15 cellular contexts compared by ENCODE assay signal in genomic region chr19:48659768-48660167, GRCh38. TPM values are rescaled to one million over a fixed set of nuclear protein-coding genes. Genes with fewer than 3 reads are reported as not detected.
DNase-seq lines count a peak whose midpoint lies in the region; ATAC-seq, FAIRE-seq and TF ChIP-seq lines count a peak whose summit lies in the region.
"Had no signal": no experiment of that assay in that cellular context is flagged by ENCODE, and none has a peak within 500 bp of the region (broad histone marks: within the 10 kb centered on the region; RNA-seq: fewer than 3 reads in every experiment).

No MANE protein-coding gene starts in this region.

- 60% methylated on average over 5 of the region's 5 CpGs for WGBS in HepG2 (ENCODE audit: low lambda C conversion rate)
- 30% methylated on average over 2 of the region's 5 CpGs for WGBS in right lobe of liver (ENCODE audit: insufficient coverage, low coverage, low lambda C conversion rate, missing lambda C conversion rate)

- no peak overlapping the region for H3K4me2 ChIP-seq in HepG2 (ENCODE audit: low read depth, low read length)

- DNase-seq in HepG2 (ENCODE audit: low spot score) (no peak), right lobe of liver (no peak), OCI-M1 (lab: John Stamatoyannopoulos, UW) (peak; percentile 13), fibroblast of mammary gland (ENCODE audit: low read depth) (peak; percentile 20), putamen (ENCODE audit: low spot score) (no peak)
- DNase-seq: activated CD8-positive, alpha-beta T cell treated with anti-CD3 and anti-CD28 coated beads, Interleukin-2, amount 10 ng/mL, durations not matched to agents 7 days and 5 days; activated naive CD4-positive, alpha-beta T cell treated with anti-CD3 and anti-CD28 coated beads, Interleukin-2, amount 50 U/mL, for 16 hours; NCI-H187 treated with DMSO at 0.1 percent for 48 hours had no signal

- no peaks in the 10 kb centered on the region for H3K4me1 ChIP-seq in HepG2 (ENCODE audit: insufficient read depth, low read length)
- H3K4me1 ChIP-seq in right lobe of liver: no peaks in the 10 kb centered on the region
- H3K4me1 ChIP-seq: foreskin keratinocyte had no signal

- no peaks in the 10 kb centered on the region for H3K9me3 ChIP-seq in HepG2 (ENCODE audit: low read length)
- H3K9me3 ChIP-seq in right lobe of liver: no peaks in the 10 kb centered on the region

- no peak for FAIRE-seq in HepG2 (lab: Jason Lieb, UNC)

- H3K27ac ChIP-seq in HepG2 (ENCODE audit: extremely low read length, insufficient read depth, low read length) (no peak overlapping the region), right lobe of liver (no peak overlapping the region)
- H3K27ac ChIP-seq: coronary artery, foreskin keratinocyte had no signal

- no peak overlapping the region for H3K4me3 ChIP-seq in HepG2 (replicated peaks in 1 of 3; ENCODE audit: insufficient read depth in 1 of 3, low read depth in 2 of 3, low read length in 3 of 3)
- H3K4me3 ChIP-seq in right lobe of liver: no peak overlapping the region
- H3K4me3 ChIP-seq in fibroblast of mammary gland (ENCODE audit: control insufficient read depth, low read depth, low read length): no peak overlapping the region
- H3K4me3 ChIP-seq: coronary artery had no signal

- in situ Hi-C loops in HepG2 (cut with HindIII; ENCODE audit: extremely low pct_ligation_motif_present, low pct_unique_long_range_greater_than_20kb): no loop called here

- intact Hi-C loops in HepG2 (cut with micrococcal nuclease; ENCODE audit: unreplicated experiment): no loop called here
- intact Hi-C loops in right lobe of liver (cut with DNase I): no loop called here

- BruUV-seq in HepG2 (replicated peaks; lab: Mats Ljungman, UMichigan): no TSS peak

- TF ChIP-seq EP300 in HepG2 (IDR thresholded peaks at IDR 0.05; ENCODE audit: low read depth in 2 of 2, low read length in 2 of 2): no peak
- no peak for TF ChIP-seq EP300 in HepG2 (CRISPR knock-in tag; IDR thresholded peaks at IDR 0.05; ENCODE audit: borderline replicate concordance)

- TF ChIP-seq RAD21 in HepG2 (CRISPR knock-in tag; IDR thresholded peaks at IDR 0.05): no peak

- no peak for TF ChIP-seq POLR2A in HepG2 (IDR thresholded peaks at IDR 0.05; ENCODE audit: insufficient read depth in 1 of 2, low read depth in 2 of 2, low read length in 2 of 2)
- TF ChIP-seq POLR2A in right lobe of liver (IDR thresholded peaks at IDR 0.05): no peak

- H2AFZ ChIP-seq in HepG2 (ENCODE audit: low read length): no peak overlapping the region

- peaks cover 1 to 3% of the 10 kb centered on the region in 2 experiments; a peak in 2 of 5 replicates for H3K27me3 ChIP-seq in HepG2 (ENCODE audit: control insufficient read depth in 1 of 2, insufficient read depth in 2 of 2, low read length in 2 of 2)
- no peaks in the 10 kb centered on the region for H3K27me3 ChIP-seq in right lobe of liver
- H3K27me3 ChIP-seq: foreskin keratinocyte had no signal

- ATAC-seq in HepG2 (no peak), right lobe of liver (no peak), GM18519 (IDR thresholded peaks at IDR 0.05; ENCODE audit: low FRiP score, unreplicated experiment) (no peak), HG03342 (IDR thresholded peaks at IDR 0.05; ENCODE audit: unreplicated experiment) (no peak), GM19455 (IDR thresholded peaks at IDR 0.05; ENCODE audit: unreplicated experiment) (no peak)
- ATAC-seq: activated CD8-positive, alpha-beta T cell treated with anti-CD3 and anti-CD28 coated beads, Interleukin-2, amount 10 ng/mL, durations not matched to agents 7 days and 5 days; foreskin keratinocyte had no signal

- H3K36me3 ChIP-seq in HepG2 (replicated peaks in 1 of 2; ENCODE audit: control insufficient read depth in 1 of 2, insufficient read depth in 2 of 2, low read length in 2 of 2) (no peaks in the 10 kb centered on the region), right lobe of liver (no peaks in the 10 kb centered on the region)

- H4K20me1 ChIP-seq in HepG2 (ENCODE audit: insufficient read depth, low read length): no peaks in the 10 kb centered on the region

- H3K9ac ChIP-seq in HepG2 (ENCODE audit: insufficient read depth, low read depth, low read length): no peak overlapping the region

- POLR2A ChIA-PET in HepG2 (lab: Yijun Ruan, JAX): no interaction called here

- TF ChIP-seq CTCF in HepG2 (CRISPR knock-in tag; IDR thresholded peaks at IDR 0.05) (no peak), right lobe of liver (IDR thresholded peaks at IDR 0.05) (no peak), fibroblast of mammary gland (conservative IDR thresholded peaks at IDR 0.05; ENCODE audit: control insufficient read depth, insufficient read depth, low read depth, low read length) (no peak)

- no peaks in the 10 kb centered on the region for H3K79me2 ChIP-seq in HepG2 (ENCODE audit: insufficient read depth, low read length)

- CTCF ChIA-PET in HepG2 (lab: Yijun Ruan, JAX; ENCODE audit: low intra/inter-chr PET ratio, low total read pairs): no interaction called here

RNA-seq across cellular contexts. Expression of gene NTN5, which starts 13.0 kb away (rescaled TPM):
- total RNA-seq in HepG2 (2016; rRNA removed; fragmentation: Illumina TruSeq; extraction: Trizol): not detected in 2 replicates
- not detected in 2 replicates for total RNA-seq in HepG2 (2016; cell fraction: cytosol; rRNA removed; fragmentation: Illumina TruSeq; extraction: Trizol; ENCODE audit: low read depth)
- total RNA-seq in HepG2 (2016; cell fraction: insoluble cytoplasmic fraction; rRNA removed; fragmentation: Illumina TruSeq; extraction: Trizol): not detected in 2 replicates
- total RNA-seq in HepG2 (2016; cell fraction: membrane; rRNA removed; fragmentation: Illumina TruSeq; extraction: Trizol): not detected in 2 replicates
- not detected in 2 replicates for total RNA-seq in HepG2 (2016; cell fraction: nucleus; rRNA removed; fragmentation: Illumina TruSeq; extraction: Trizol)
- polyA plus RNA-seq in HepG2 (2011; rRNA removed): 0.03 and 0.05 TPM in 2 replicates
- polyA plus RNA-seq in HepG2 (2011; cell fraction: cytosol; rRNA removed): not detected in 2 replicates
- 0.27 and 0.42 TPM in 2 replicates for polyA plus RNA-seq in HepG2 (2011; cell fraction: nucleus; rRNA removed)
- polyA plus RNA-seq in HepG2 (2012): 0.12 TPM in 1 of 2 replicates, not detected in the other
- not detected in 2 replicates for polyA plus RNA-seq in HepG2 (2016; cell fraction: cytosol; fragmentation: Illumina TruSeq; extraction: Trizol; ENCODE audit: low read depth)
- not detected in 2 replicates for polyA plus RNA-seq in HepG2 (2016; cell fraction: insoluble cytoplasmic fraction; fragmentation: Illumina TruSeq; extraction: Trizol; ENCODE audit: low read depth)
- polyA plus RNA-seq in HepG2 (2016; cell fraction: membrane; fragmentation: Illumina TruSeq; extraction: Trizol; ENCODE audit: low read depth): not detected in 2 replicates
- polyA plus RNA-seq in HepG2 (2016; cell fraction: nucleus; fragmentation: Illumina TruSeq; extraction: Trizol; ENCODE audit: insufficient read depth, low read depth): not detected in 2 replicates
- polyA minus RNA-seq in HepG2 (2011; rRNA and poly(A)+ RNA removed; ENCODE audit: low replicate concordance): not detected in 2 replicates
- not detected in 2 replicates for polyA minus RNA-seq in HepG2 (2011; cell fraction: cytosol; rRNA and poly(A)+ RNA removed)
- not detected in 2 replicates for polyA minus RNA-seq in HepG2 (2011; cell fraction: nucleus; rRNA and poly(A)+ RNA removed)
- total RNA-seq in right lobe of liver: under 1 TPM in 2 of 6 experiments, not detected in 4; 0.11 to 0.32 TPM
- total RNA-seq: foreskin keratinocyte, kidney epithelial cell had no signal
- polyA plus RNA-seq: foreskin keratinocyte had no signal

RNA-seq across cellular contexts. Expression of gene CA11, which starts 13.8 kb away (rescaled TPM):
- total RNA-seq in HepG2 (2016; rRNA removed; fragmentation: Illumina TruSeq; extraction: Trizol) (0.24 and 0.58 TPM in 2 replicates), right lobe of liver (1 to 10 TPM in 2 of 6 experiments, under 1 TPM in 4; 0.25 to 2.0 (median 0.54) TPM)
- total RNA-seq in HepG2 (2016; cell fraction: cytosol; rRNA removed; fragmentation: Illumina TruSeq; extraction: Trizol; ENCODE audit: low read depth): 0.79 and 0.91 TPM in 2 replicates
- total RNA-seq in HepG2 (2016; cell fraction: insoluble cytoplasmic fraction; rRNA removed; fragmentation: Illumina TruSeq; extraction: Trizol): 0.48 TPM in 1 of 2 replicates, not detected in the other
- 0.38 and 0.62 TPM in 2 replicates for total RNA-seq in HepG2 (2016; cell fraction: membrane; rRNA removed; fragmentation: Illumina TruSeq; extraction: Trizol)
- not detected in 2 replicates for total RNA-seq in HepG2 (2016; cell fraction: nucleus; rRNA removed; fragmentation: Illumina TruSeq; extraction: Trizol)
- 0.41 and 1.4 TPM in 2 replicates for polyA plus RNA-seq in HepG2 (2011; rRNA removed)
- 0.36 and 0.54 TPM in 2 replicates for polyA plus RNA-seq in HepG2 (2011; cell fraction: cytosol; rRNA removed)
- 0.45 and 0.48 TPM in 2 replicates for polyA plus RNA-seq in HepG2 (2011; cell fraction: nucleus; rRNA removed)
- polyA plus RNA-seq in HepG2 (2012): 1.5 and 2.9 TPM in 2 replicates
- polyA plus RNA-seq in HepG2 (2016; cell fraction: cytosol; fragmentation: Illumina TruSeq; extraction: Trizol; ENCODE audit: low read depth): 0.82 and 1.7 TPM in 2 replicates
- 0.37 and 0.38 TPM in 2 replicates for polyA plus RNA-seq in HepG2 (2016; cell fraction: insoluble cytoplasmic fraction; fragmentation: Illumina TruSeq; extraction: Trizol; ENCODE audit: low read depth)
- polyA plus RNA-seq in HepG2 (2016; cell fraction: membrane; fragmentation: Illumina TruSeq; extraction: Trizol; ENCODE audit: low read depth): 0.62 and 2.1 TPM in 2 replicates
- 0.72 and 1.3 TPM in 2 replicates for polyA plus RNA-seq in HepG2 (2016; cell fraction: nucleus; fragmentation: Illumina TruSeq; extraction: Trizol; ENCODE audit: insufficient read depth, low read depth)
- polyA minus RNA-seq in HepG2 (2011; rRNA and poly(A)+ RNA removed; ENCODE audit: low replicate concordance): 0.08 and 3.7 TPM in 2 replicates
- polyA minus RNA-seq in HepG2 (2011; cell fraction: cytosol; rRNA and poly(A)+ RNA removed): not detected in 2 replicates
- not detected in 2 replicates for polyA minus RNA-seq in HepG2 (2011; cell fraction: nucleus; rRNA and poly(A)+ RNA removed)

RNA-seq across cellular contexts. Expression of gene DBP, which starts 22.6 kb away (rescaled TPM):
- total RNA-seq in HepG2 (2016; rRNA removed; fragmentation: Illumina TruSeq; extraction: Trizol) (5.5 and 5.8 TPM in 2 replicates), right lobe of liver (10 to 100 TPM in 2 of 6 experiments, 1 to 10 TPM in 4; 1.8 to 11.6 (median 3.3) TPM)
- total RNA-seq in HepG2 (2016; cell fraction: cytosol; rRNA removed; fragmentation: Illumina TruSeq; extraction: Trizol; ENCODE audit: low read depth): 2.6 and 4.6 TPM in 2 replicates
- 2.5 and 6.3 TPM in 2 replicates for total RNA-seq in HepG2 (2016; cell fraction: insoluble cytoplasmic fraction; rRNA removed; fragmentation: Illumina TruSeq; extraction: Trizol)
- 6.0 TPM in 2 replicates for total RNA-seq in HepG2 (2016; cell fraction: membrane; rRNA removed; fragmentation: Illumina TruSeq; extraction: Trizol)
- 2.5 and 2.9 TPM in 2 replicates for total RNA-seq in HepG2 (2016; cell fraction: nucleus; rRNA removed; fragmentation: Illumina TruSeq; extraction: Trizol)
- 1.7 and 2.1 TPM in 2 replicates for polyA plus RNA-seq in HepG2 (2011; rRNA removed)
- polyA plus RNA-seq in HepG2 (2011; cell fraction: cytosol; rRNA removed): 2.1 and 2.5 TPM in 2 replicates
- 2.7 and 3.2 TPM in 2 replicates for polyA plus RNA-seq in HepG2 (2011; cell fraction: nucleus; rRNA removed)
- polyA plus RNA-seq in HepG2 (2012): 3.6 and 3.7 TPM in 2 replicates
- 2.3 and 2.6 TPM in 2 replicates for polyA plus RNA-seq in HepG2 (2016; cell fraction: cytosol; fragmentation: Illumina TruSeq; extraction: Trizol; ENCODE audit: low read depth)
- 5.2 and 5.4 TPM in 2 replicates for polyA plus RNA-seq in HepG2 (2016; cell fraction: insoluble cytoplasmic fraction; fragmentation: Illumina TruSeq; extraction: Trizol; ENCODE audit: low read depth)
- polyA plus RNA-seq in HepG2 (2016; cell fraction: membrane; fragmentation: Illumina TruSeq; extraction: Trizol; ENCODE audit: low read depth): 2.9 and 5.4 TPM in 2 replicates
- polyA plus RNA-seq in HepG2 (2016; cell fraction: nucleus; fragmentation: Illumina TruSeq; extraction: Trizol; ENCODE audit: insufficient read depth, low read depth): 5.1 and 6.2 TPM in 2 replicates
- polyA minus RNA-seq in HepG2 (2011; rRNA and poly(A)+ RNA removed; ENCODE audit: low replicate concordance): 2.0 and 5.8 TPM in 2 replicates
- polyA minus RNA-seq in HepG2 (2011; cell fraction: cytosol; rRNA and poly(A)+ RNA removed): 2.3 and 2.7 TPM in 2 replicates
- 1.5 and 3.0 TPM in 2 replicates for polyA minus RNA-seq in HepG2 (2011; cell fraction: nucleus; rRNA and poly(A)+ RNA removed)

RNA-seq across cellular contexts. Expression of gene FUT2, which starts 36.0 kb away (rescaled TPM):
- total RNA-seq in HepG2 (2016; rRNA removed; fragmentation: Illumina TruSeq; extraction: Trizol) (0.07 TPM in 1 of 2 replicates, not detected in the other), right lobe of liver (1 to 10 TPM in 1 of 6 experiments, not detected in 5; 2.6 TPM)
- 1.1 TPM in 1 of 2 replicates, not detected in the other for total RNA-seq in HepG2 (2016; cell fraction: cytosol; rRNA removed; fragmentation: Illumina TruSeq; extraction: Trizol; ENCODE audit: low read depth)
- total RNA-seq in HepG2 (2016; cell fraction: insoluble cytoplasmic fraction; rRNA removed; fragmentation: Illumina TruSeq; extraction: Trizol): 0.19 and 0.39 TPM in 2 replicates
- total RNA-seq in HepG2 (2016; cell fraction: membrane; rRNA removed; fragmentation: Illumina TruSeq; extraction: Trizol): 0.10 and 0.12 TPM in 2 replicates
- total RNA-seq in HepG2 (2016; cell fraction: nucleus; rRNA removed; fragmentation: Illumina TruSeq; extraction: Trizol): 0.16 TPM in 1 of 2 replicates, not detected in the other
- 0.10 TPM in 1 of 2 replicates, not detected in the other for polyA plus RNA-seq in HepG2 (2011; rRNA removed)
- not detected in 2 replicates for polyA plus RNA-seq in HepG2 (2011; cell fraction: cytosol; rRNA removed)
- polyA plus RNA-seq in HepG2 (2011; cell fraction: nucleus; rRNA removed): 0.21 TPM in 1 of 2 replicates, not detected in the other
- polyA plus RNA-seq in HepG2 (2012): 0.19 and 0.32 TPM in 2 replicates
- polyA plus RNA-seq in HepG2 (2016; cell fraction: cytosol; fragmentation: Illumina TruSeq; extraction: Trizol; ENCODE audit: low read depth): 0.03 TPM in 1 of 2 replicates, not detected in the other
- polyA plus RNA-seq in HepG2 (2016; cell fraction: insoluble cytoplasmic fraction; fragmentation: Illumina TruSeq; extraction: Trizol; ENCODE audit: low read depth): not detected in 2 replicates
- polyA plus RNA-seq in HepG2 (2016; cell fraction: membrane; fragmentation: Illumina TruSeq; extraction: Trizol; ENCODE audit: low read depth): not detected in 2 replicates
- polyA plus RNA-seq in HepG2 (2016; cell fraction: nucleus; fragmentation: Illumina TruSeq; extraction: Trizol; ENCODE audit: insufficient read depth, low read depth): 0.15 TPM in 1 of 2 replicates, not detected in the other
- polyA minus RNA-seq in HepG2 (2011; rRNA and poly(A)+ RNA removed; ENCODE audit: low replicate concordance): not detected in 2 replicates
- polyA minus RNA-seq in HepG2 (2011; cell fraction: cytosol; rRNA and poly(A)+ RNA removed): not detected in 2 replicates
- polyA minus RNA-seq in HepG2 (2011; cell fraction: nucleus; rRNA and poly(A)+ RNA removed): not detected in 2 replicates
- total RNA-seq: activated CD8-positive, alpha-beta T cell treated with anti-CD3 and anti-CD28 coated beads, Interleukin-2, amount 10 ng/mL, durations not matched to agents 7 days and 5 days; neural crest cell had no signal

RNA-seq across cellular contexts. Expression of gene SPHK2, which starts 40.5 kb away (rescaled TPM):
- total RNA-seq in HepG2 (2016; rRNA removed; fragmentation: Illumina TruSeq; extraction: Trizol) (11.1 and 14.4 TPM in 2 replicates), right lobe of liver (10 to 100 TPM; 11.4 to 30.1 (median 17.2) TPM)
- 5.0 and 6.0 TPM in 2 replicates for total RNA-seq in HepG2 (2016; cell fraction: cytosol; rRNA removed; fragmentation: Illumina TruSeq; extraction: Trizol; ENCODE audit: low read depth)
- total RNA-seq in HepG2 (2016; cell fraction: insoluble cytoplasmic fraction; rRNA removed; fragmentation: Illumina TruSeq; extraction: Trizol): 8.9 and 15.9 TPM in 2 replicates
- total RNA-seq in HepG2 (2016; cell fraction: membrane; rRNA removed; fragmentation: Illumina TruSeq; extraction: Trizol): 10.7 and 12.1 TPM in 2 replicates
- total RNA-seq in HepG2 (2016; cell fraction: nucleus; rRNA removed; fragmentation: Illumina TruSeq; extraction: Trizol): 10.2 and 11.3 TPM in 2 replicates
- 2.9 and 4.5 TPM in 2 replicates for polyA plus RNA-seq in HepG2 (2011; rRNA removed)
- polyA plus RNA-seq in HepG2 (2011; cell fraction: cytosol; rRNA removed): 2.2 and 3.8 TPM in 2 replicates
- polyA plus RNA-seq in HepG2 (2011; cell fraction: nucleus; rRNA removed): 17.1 and 20.8 TPM in 2 replicates
- 2.8 and 3.1 TPM in 2 replicates for polyA plus RNA-seq in HepG2 (2012)
- 3.0 and 3.7 TPM in 2 replicates for polyA plus RNA-seq in HepG2 (2016; cell fraction: cytosol; fragmentation: Illumina TruSeq; extraction: Trizol; ENCODE audit: low read depth)
- 10.5 and 14.1 TPM in 2 replicates for polyA plus RNA-seq in HepG2 (2016; cell fraction: insoluble cytoplasmic fraction; fragmentation: Illumina TruSeq; extraction: Trizol; ENCODE audit: low read depth)
- polyA plus RNA-seq in HepG2 (2016; cell fraction: membrane; fragmentation: Illumina TruSeq; extraction: Trizol; ENCODE audit: low read depth): 7.7 and 9.4 TPM in 2 replicates
- polyA plus RNA-seq in HepG2 (2016; cell fraction: nucleus; fragmentation: Illumina TruSeq; extraction: Trizol; ENCODE audit: insufficient read depth, low read depth): 24.3 and 24.6 TPM in 2 replicates
- polyA minus RNA-seq in HepG2 (2011; rRNA and poly(A)+ RNA removed; ENCODE audit: low replicate concordance): 11.6 and 13.3 TPM in 2 replicates
- 3.5 and 3.8 TPM in 2 replicates for polyA minus RNA-seq in HepG2 (2011; cell fraction: cytosol; rRNA and poly(A)+ RNA removed)
- 9.0 and 10.2 TPM in 2 replicates for polyA minus RNA-seq in HepG2 (2011; cell fraction: nucleus; rRNA and poly(A)+ RNA removed)

Comparison
In these comparisons a context has a peak if more than half of its experiments do, and no peak if none do; other contexts are left out.
1. DNase-seq: peak in OCI-M1 (single experiment) and fibroblast of mammary gland (single experiment); none in HepG2 (single experiment), right lobe of liver (0 of 3) and putamen (single experiment).